In the genomic region with DNA sequence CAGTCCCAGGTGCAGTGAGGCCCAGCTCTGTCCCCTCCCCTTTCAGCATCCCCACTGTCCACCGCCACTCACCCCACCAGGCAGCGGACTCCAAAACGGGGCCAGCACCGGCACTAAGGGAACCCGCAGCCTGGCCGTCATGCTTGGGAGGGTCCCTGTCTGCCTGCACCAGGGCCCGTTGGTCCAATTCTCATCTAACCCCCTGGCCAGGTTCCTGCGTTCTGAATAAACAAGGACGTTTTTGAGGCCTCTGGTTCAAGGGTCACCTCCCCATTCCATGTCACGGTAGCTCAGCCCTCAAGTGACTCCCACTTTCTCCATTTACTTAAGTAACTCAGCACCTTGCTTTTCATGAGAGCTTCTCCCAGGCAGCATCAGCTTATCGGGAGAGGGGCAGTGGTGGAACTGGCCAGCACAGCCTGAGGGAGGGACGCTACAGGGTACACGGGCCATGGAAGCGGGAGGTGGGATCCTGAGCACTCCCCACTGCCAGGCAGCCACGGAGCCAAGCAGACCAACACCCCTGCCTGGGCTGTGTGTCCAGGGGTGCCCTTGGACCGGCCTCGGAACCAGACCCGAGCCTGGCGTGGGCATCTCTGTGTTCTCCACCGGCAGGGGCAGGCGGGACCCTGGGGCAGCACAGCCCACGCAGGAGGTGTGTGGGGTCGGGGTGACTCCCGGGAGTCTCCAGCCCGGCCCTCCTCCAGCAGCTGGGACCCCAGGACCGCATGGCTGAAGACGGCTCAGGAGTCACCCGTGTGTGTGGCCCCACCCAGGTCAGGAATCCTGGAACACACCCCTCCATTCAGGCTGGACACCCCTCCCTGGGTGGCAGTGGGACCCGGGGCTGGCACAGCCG, we compare ENCODE assay signal across 19 cellular contexts.
"Had no signal": no experiment of that assay in that cellular context is flagged by ENCODE, and none has a peak within 500 bp of the region (broad histone marks: within the 10 kb centered on the region; RNA-seq: fewer than 3 reads in every experiment).

No MANE protein-coding gene starts in this region.

- H3K9me3 ChIP-seq: colonic mucosa, esophagus squamous epithelium, heart left ventricle, left lung, neutrophil, tibial artery, upper lobe of left lung, uterus had no signal

- ATAC-seq: left lung; naive thymus-derived CD4-positive, alpha-beta T cell had no signal

- DNase-seq: cerebellar nuclear complex; colonic mucosa; dermis blood vessel endothelial cell; esophagus squamous epithelium; foreskin fibroblast; hippocampal formation; mesendoderm; naive thymus-derived CD4-positive, alpha-beta T cell; nephron progenitor cell; stimulated activated CD4-positive, alpha-beta T cell treated with anti-CD3 and anti-CD28 coated beads, Interleukin-15, amount 100 ng/mL, for 24 hours; stimulated activated CD4-positive, alpha-beta T cell treated with anti-CD3 and anti-CD28 coated beads, Interleukin-2, amount 100 ng/mL, for 24 hours; stimulated activated CD4-positive, alpha-beta T cell treated with anti-CD3 and anti-CD28 coated beads, Interleukin-4, amount 100 ng/mL, for 4 hours; stimulated activated naive CD4-positive, alpha-beta T cell treated with Interleukin-2 at 50 U/mL for 16 hours; tibial artery; uterus had no signal

- H3K4me3 Mint-ChIP-seq: naive thymus-derived CD4-positive, alpha-beta T cell; nephron progenitor cell had no signal

- H3K9me3 Mint-ChIP-seq: naive thymus-derived CD4-positive, alpha-beta T cell; nephron progenitor cell had no signal

- H3K4me1 ChIP-seq: colonic mucosa, esophagus squamous epithelium, heart left ventricle, left lung, tibial artery, upper lobe of left lung, uterus had no signal

- H3K27ac ChIP-seq: colonic mucosa, esophagus squamous epithelium, heart left ventricle, left lung, neutrophil, tibial artery, upper lobe of left lung, uterus had no signal

- H3K4me3 ChIP-seq: colonic mucosa, esophagus squamous epithelium, heart left ventricle, left lung, tibial artery, upper lobe of left lung, uterus had no signal

- H3K27ac Mint-ChIP-seq: naive thymus-derived CD4-positive, alpha-beta T cell; nephron progenitor cell had no signal

- H3K36me3 ChIP-seq: colonic mucosa, uterus had no signal

- H3K27me3 ChIP-seq: colonic mucosa, esophagus squamous epithelium, heart left ventricle, left lung, neutrophil, tibial artery, upper lobe of left lung, uterus had no signal

- H3K27me3 Mint-ChIP-seq: naive thymus-derived CD4-positive, alpha-beta T cell had no signal
